ENCODE assay signal across 22 cellular contexts in the genomic region with DNA sequence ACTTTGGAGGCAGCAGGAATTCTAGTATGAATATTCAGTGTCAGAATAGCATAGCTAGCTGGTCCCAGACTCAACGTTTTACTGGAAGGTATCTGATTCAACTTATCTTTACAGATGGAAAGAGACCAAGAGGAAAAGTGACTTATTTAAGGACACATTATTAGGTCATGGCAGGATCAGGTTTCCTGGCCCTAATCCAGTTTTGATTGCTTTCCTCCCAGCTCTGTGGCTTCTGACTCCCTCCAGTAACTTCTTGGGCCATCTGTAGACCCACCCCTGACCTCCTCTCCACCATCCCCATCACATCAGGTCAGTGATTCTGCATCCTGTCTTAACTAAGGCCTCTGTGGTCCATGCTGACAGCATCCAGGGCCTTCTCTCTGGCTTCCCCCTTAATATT. TPM values are rescaled to one million over a fixed set of nuclear protein-coding genes. Genes with fewer than 3 reads are reported as not detected.
DNase-seq lines count a peak whose midpoint lies in the region; ATAC-seq and TF ChIP-seq lines count a peak whose summit lies in the region.
"Had no signal": no experiment of that assay in that cellular context is flagged by ENCODE, and none has a peak within 500 bp of the region (broad histone marks: within the 10 kb centered on the region; RNA-seq: fewer than 3 reads in every experiment).

No MANE protein-coding gene starts in this region.

- H3K4me1 ChIP-seq in right cardiac atrium (ENCODE audit: control insufficient read depth, insufficient read depth, low read length): no peaks in the 10 kb centered on the region
- H3K4me1 ChIP-seq in sigmoid colon: no peaks in the 10 kb centered on the region
- H3K4me1 ChIP-seq: pancreas, spleen had no signal

- WGBS in right cardiac atrium: 4% methylated on average over 1 of the region's 1 CpG
- WGBS in sigmoid colon, 2 donors: 55 to 72% methylated on average over 1 of the region's 1 CpG

- no peak for TF ChIP-seq CTCF in sigmoid colon (IDR thresholded peaks at IDR 0.05)

- no peak for TF ChIP-seq EP300 in sigmoid colon (IDR thresholded peaks at IDR 0.05)

- H3K27me3 ChIP-seq in right cardiac atrium (ENCODE audit: control insufficient read depth, insufficient read depth) (no peaks in the 10 kb centered on the region), sigmoid colon (no peaks in the 10 kb centered on the region)
- H3K27me3 ChIP-seq: spleen, tibial nerve had no signal

- H3K4me3 ChIP-seq in right cardiac atrium (ENCODE audit: low read length) (no peak overlapping the region), sigmoid colon (no peak overlapping the region)
- H3K4me3 ChIP-seq: K562, lung, pancreas, spleen, tibial nerve had no signal

- DNase-seq in DMS53 (lab: John Stamatoyannopoulos, UW) (peak; percentile 26), DMS53 treated with DMSO at 0.1 percent for 48 hours (lab: John Stamatoyannopoulos, UW; ENCODE audit: unreplicated experiment) (no peak), HPDE6-E6E7 (ENCODE audit: extremely low spot score) (peak; percentile 17), right cardiac atrium (no peak), NOMO-1 (lab: John Stamatoyannopoulos, UW; ENCODE audit: unreplicated experiment in 2 of 2) (no peak), NCI-H1930 (lab: John Stamatoyannopoulos, UW) (no peak), sigmoid colon (no peak)
- DNase-seq: 8988T; activated CD8-positive, alpha-beta memory T cell treated with anti-CD3 and anti-CD28 coated beads for 24 hours; endodermal cell; naive B cell; NCI-H1417; NCI-H226; OCI-M1; pancreas; spleen had no signal

- no peaks in the 10 kb centered on the region for H3K36me3 ChIP-seq in sigmoid colon
- H3K36me3 ChIP-seq: pancreas, spleen had no signal

- H3K9me3 ChIP-seq in right cardiac atrium (ENCODE audit: control insufficient read depth, low read length) (no peaks in the 10 kb centered on the region), sigmoid colon (no peaks in the 10 kb centered on the region)
- H3K9me3 ChIP-seq: pancreas, spleen had no signal

- TF ChIP-seq POLR2A in sigmoid colon (IDR thresholded peaks at IDR 0.05): no peak

- intact Hi-C loops in right cardiac atrium (cut with DNase I): no loop called here
- intact Hi-C loops in sigmoid colon (cut with DNase I): no loop called here

- ATAC-seq in SK-N-SH treated with all-trans-retinoic acid at 6 μM for 48 hours: peak; percentile 71
- peak; percentile 22 to 56 for ATAC-seq in right cardiac atrium
- ATAC-seq: activated T-helper 17 cell treated with anti-CD3 and anti-CD28 coated beads, Interleukin-2, amount 50 U/mL, for 72 hours; K562; stimulated activated memory B cell treated with anti-CD40 and anti-IgM and Interleukin-4, amounts not matched to agents 10 μg/mL and 1 μg/mL and 100 μg/mL, for 72 hours had no signal

- H3K27ac ChIP-seq in right cardiac atrium (ENCODE audit: low read length) (no peak overlapping the region), sigmoid colon (no peak overlapping the region)
- H3K27ac ChIP-seq: pancreas, spleen, tibial nerve had no signal

TF ChIP-seq in SK-N-SH treated with all-trans-retinoic acid at 6 μM for 48 hours, 23 proteins besides CTCF, POLR2A, EP300 and RAD21:
- TF ChIP-seq, protein P1, sequence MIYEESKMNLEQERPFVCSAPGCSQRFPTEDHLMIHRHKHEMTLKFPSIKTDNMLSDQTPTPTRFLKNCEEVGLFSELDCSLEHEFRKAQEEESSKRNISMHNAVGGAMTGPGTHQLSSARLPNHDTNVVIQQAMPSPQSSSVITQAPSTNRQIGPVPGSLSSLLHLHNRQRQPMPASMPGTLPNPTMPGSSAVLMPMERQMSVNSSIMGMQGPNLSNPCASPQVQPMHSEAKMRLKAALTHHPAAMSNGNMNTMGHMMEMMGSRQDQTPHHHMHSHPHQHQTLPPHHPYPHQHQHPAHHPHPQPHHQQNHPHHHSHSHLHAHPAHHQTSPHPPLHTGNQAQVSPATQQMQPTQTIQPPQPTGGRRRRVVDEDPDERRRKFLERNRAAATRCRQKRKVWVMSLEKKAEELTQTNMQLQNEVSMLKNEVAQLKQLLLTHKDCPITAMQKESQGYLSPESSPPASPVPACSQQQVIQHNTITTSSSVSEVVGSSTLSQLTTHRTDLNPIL (CRISPR knock-in tag; IDR thresholded peaks at IDR 0.05; ENCODE audit: low read depth): no peak
- TF ChIP-seq ZNF565 (CRISPR knock-in tag; conservative IDR thresholded peaks at IDR 0.05; ENCODE audit: low read depth) (no peak), ARNTL (CRISPR knock-in tag; IDR thresholded peaks at IDR 0.05; ENCODE audit: borderline replicate concordance, low read depth) (no peak), GLIS3 (CRISPR knock-in tag; IDR thresholded peaks at IDR 0.05) (no peak), CSDC2 (CRISPR knock-in tag; IDR thresholded peaks at IDR 0.05) (no peak), OSR1 (CRISPR knock-in tag; IDR thresholded peaks at IDR 0.05) (no peak), ESRRG (CRISPR knock-in tag; IDR thresholded peaks at IDR 0.05) (no peak), PATZ1 (CRISPR knock-in tag; IDR thresholded peaks at IDR 0.05; ENCODE audit: borderline replicate concordance) (no peak), BACH2 (CRISPR knock-in tag; IDR thresholded peaks at IDR 0.05; ENCODE audit: borderline replicate concordance) (no peak), TCF4 (CRISPR knock-in tag; IDR thresholded peaks at IDR 0.05; ENCODE audit: borderline replicate concordance) (no peak), ZNF70 (CRISPR knock-in tag; IDR thresholded peaks at IDR 0.05) (no peak), ZC3H10 (CRISPR knock-in tag; IDR thresholded peaks at IDR 0.05) (no peak), PPARA (CRISPR knock-in tag; IDR thresholded peaks at IDR 0.05; ENCODE audit: borderline replicate concordance) (no peak)
TF ChIP-seq in SK-N-SH treated with all-trans-retinoic acid at 6 μM for 48 hours: peak in this region for 0.

RNA-seq across cellular contexts. Expression of gene SH3TC2, which starts 38.4 kb away (rescaled TPM):
- total RNA-seq in right cardiac atrium (10 to 100 TPM in 3 of 4 donors, 1 to 10 TPM in 1; 6.7 to 17.9 (median 14.7) TPM), sigmoid colon (1 to 10 TPM in 3 of 4 donors, under 1 TPM in 1; 0.66 to 8.3 (median 3.7) TPM)
- polyA plus RNA-seq in right cardiac atrium (4.9 TPM), sigmoid colon (1 to 10 TPM in 1 of 3 donors, under 1 TPM in 1, not detected in 1; under 0.01 to 1.0 TPM)
- total RNA-seq: activated T-helper 17 cell treated with anti-CD3 and anti-CD28 coated beads, Interleukin-2, amount 50 U/mL, for 72 hours had no signal

Comparison
In these comparisons a context has a peak if more than half of its experiments do, and no peak if none do; other contexts are left out.
1. DNase-seq: peak in DMS53 (single experiment) and HPDE6-E6E7 (single experiment); none in DMS53 treated with DMSO at 0.1 percent for 48 hours (single experiment), right cardiac atrium (0 of 3), NOMO-1 (0 of 2), NCI-H1930 (0 of 2) and sigmoid colon (single experiment).